In the genomic region with DNA sequence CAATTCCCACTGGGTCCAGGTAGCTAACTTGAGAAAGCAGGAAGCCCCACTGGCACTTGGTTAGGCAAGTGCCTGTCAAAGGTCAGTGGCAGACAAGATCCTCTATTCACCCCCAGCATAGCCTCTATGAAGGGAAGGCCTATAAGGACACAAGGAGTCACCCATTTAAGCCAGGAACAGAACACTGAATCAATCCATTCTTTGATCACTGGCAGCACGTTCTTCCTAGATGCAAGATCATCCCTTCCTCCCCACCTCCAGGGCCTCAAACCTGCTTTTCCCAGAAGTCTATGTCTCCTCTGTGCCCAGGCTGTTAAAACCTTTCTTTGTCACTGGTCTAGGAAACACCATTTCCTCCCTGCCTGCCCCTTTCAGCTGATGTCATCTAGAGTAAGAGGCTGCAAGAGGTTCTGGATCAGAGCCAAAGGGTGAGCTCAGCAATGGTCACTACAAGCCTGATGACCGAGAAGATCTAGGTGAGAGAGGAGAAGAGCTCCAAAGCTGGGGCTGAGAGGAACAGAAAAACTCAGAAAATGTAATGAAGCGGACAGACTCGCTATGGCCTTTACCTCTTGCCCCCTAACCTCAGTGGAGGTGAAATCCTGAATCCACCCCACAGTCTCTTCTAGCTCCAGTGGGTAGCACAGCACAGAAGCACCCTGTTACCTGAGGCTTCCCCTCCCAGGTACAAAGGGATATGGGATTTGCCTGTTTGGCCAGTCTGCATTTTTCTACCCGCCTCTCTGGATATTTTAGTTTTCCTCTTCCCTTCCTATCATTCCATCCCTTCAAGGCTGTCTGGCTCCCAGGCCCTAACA, we compare ENCODE assay signal across 1 cellular context.
TF ChIP-seq lines count a peak whose summit lies in the region.

No MANE protein-coding gene starts in this region.

TF ChIP-seq in K562, 482 proteins besides CTCF, POLR2A, EP300 and RAD21 (continued from another document and continues in another):
- TF ChIP-seq, protein P1, sequence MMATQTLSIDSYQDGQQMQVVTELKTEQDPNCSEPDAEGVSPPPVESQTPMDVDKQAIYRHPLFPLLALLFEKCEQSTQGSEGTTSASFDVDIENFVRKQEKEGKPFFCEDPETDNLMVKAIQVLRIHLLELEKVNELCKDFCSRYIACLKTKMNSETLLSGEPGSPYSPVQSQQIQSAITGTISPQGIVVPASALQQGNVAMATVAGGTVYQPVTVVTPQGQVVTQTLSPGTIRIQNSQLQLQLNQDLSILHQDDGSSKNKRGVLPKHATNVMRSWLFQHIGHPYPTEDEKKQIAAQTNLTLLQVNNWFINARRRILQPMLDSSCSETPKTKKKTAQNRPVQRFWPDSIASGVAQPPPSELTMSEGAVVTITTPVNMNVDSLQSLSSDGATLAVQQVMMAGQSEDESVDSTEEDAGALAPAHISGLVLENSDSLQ (IDR thresholded peaks at IDR 0.05): no peak; the same call in 1 of the 2 replicates
- TF ChIP-seq RFX5 (IDR thresholded peaks at IDR 0.05; ENCODE audit: low read depth, low read length) (no peak), KAT2B (IDR thresholded peaks at IDR 0.05; ENCODE audit: low read depth, low read length) (no peak), ILF3 (IDR thresholded peaks at IDR 0.05; ENCODE audit: borderline replicate concordance) (no peak), ZNF707 (CRISPR knock-in tag; conservative IDR thresholded peaks at IDR 0.05) (peak; percentile 1; the same call in 1 of the 2 replicates), MCM3 (IDR thresholded peaks at IDR 0.05) (no peak), ZNF282 (CRISPR knock-in tag; IDR thresholded peaks at IDR 0.05) (no peak), HNRNPK (IDR thresholded peaks at IDR 0.05; ENCODE audit: low read depth, low read length, poor library complexity, severe bottlenecking) (no peak), CEBPB (tag; IDR thresholded peaks at IDR 0.05) (peak; percentile 93), ZNF507 (tag; conservative IDR thresholded peaks at IDR 0.05) (no peak), SP2 (IDR thresholded peaks at IDR 0.05; ENCODE audit: extremely low read depth, low read depth, low read length, poor library complexity, severe bottlenecking) (no peak), GTF2F1 (IDR thresholded peaks at IDR 0.05; ENCODE audit: low read depth, low read length) (no peak), SRSF9 (IDR thresholded peaks at IDR 0.05; ENCODE audit: borderline replicate concordance, low read depth, low read length) (no peak), ZNF197 (CRISPR knock-in tag; IDR thresholded peaks at IDR 0.05; ENCODE audit: low read depth) (peak; percentile 85; the same call in 1 of the 2 replicates), BRD4 (IDR thresholded peaks at IDR 0.05) (peak; percentile 96), SRSF7 (optimal IDR thresholded peaks at IDR 0.05; ENCODE audit: low read depth, low read length) (no peak), ZNF79 (CRISPR knock-in tag; IDR thresholded peaks at IDR 0.05; ENCODE audit: low read depth) (peak; percentile 70; the same call in 1 of the 2 replicates), CHD2 (IDR thresholded peaks at IDR 0.05; ENCODE audit: low read depth, low read length) (no peak), RUNX1 (IDR thresholded peaks at IDR 0.05; ENCODE audit: low read depth) (no peak), CBFA2T3 (IDR thresholded peaks at IDR 0.05) (no peak), TAF7 (tag; IDR thresholded peaks at IDR 0.05) (peak; percentile 71), ZNF239 (CRISPR knock-in tag; IDR thresholded peaks at IDR 0.05) (peak; percentile 69; the same call in 1 of the 2 replicates), CREBBP (IDR thresholded peaks at IDR 0.05; ENCODE audit: low read depth, low read length) (no peak), GTF2E2 (tag; IDR thresholded peaks at IDR 0.05) (peak; percentile 96), HNRNPLL (IDR thresholded peaks at IDR 0.05; ENCODE audit: low read depth, low read length, poor library complexity, severe bottlenecking) (no peak), ARID2 (IDR thresholded peaks at IDR 0.05) (no peak), SMC3 (conservative IDR thresholded peaks at IDR 0.05; ENCODE audit: insufficient read depth, low read depth, low read length) (no peak), ZNF134 (CRISPR knock-in tag; conservative IDR thresholded peaks at IDR 0.05) (no peak; the same call in 1 of the 2 replicates), BRD9 (IDR thresholded peaks at IDR 0.05; ENCODE audit: low read depth, partially characterized antibody) (peak; percentile 99)
- TF ChIP-seq, protein P2, sequence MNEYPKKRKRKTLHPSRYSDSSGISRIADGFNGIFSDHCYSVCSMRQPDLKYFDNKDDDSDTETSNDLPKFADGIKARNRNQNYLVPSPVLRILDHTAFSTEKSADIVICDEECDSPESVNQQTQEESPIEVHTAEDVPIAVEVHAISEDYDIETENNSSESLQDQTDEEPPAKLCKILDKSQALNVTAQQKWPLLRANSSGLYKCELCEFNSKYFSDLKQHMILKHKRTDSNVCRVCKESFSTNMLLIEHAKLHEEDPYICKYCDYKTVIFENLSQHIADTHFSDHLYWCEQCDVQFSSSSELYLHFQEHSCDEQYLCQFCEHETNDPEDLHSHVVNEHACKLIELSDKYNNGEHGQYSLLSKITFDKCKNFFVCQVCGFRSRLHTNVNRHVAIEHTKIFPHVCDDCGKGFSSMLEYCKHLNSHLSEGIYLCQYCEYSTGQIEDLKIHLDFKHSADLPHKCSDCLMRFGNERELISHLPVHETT (CRISPR knock-in tag; conservative IDR thresholded peaks at IDR 0.05 in 1 of 2, IDR thresholded peaks at IDR 0.05 in 1 of 2): peak in 1 of 2 experiments; percentile 86; a peak in 2 of 4 replicates
- TF ChIP-seq, protein P3, sequence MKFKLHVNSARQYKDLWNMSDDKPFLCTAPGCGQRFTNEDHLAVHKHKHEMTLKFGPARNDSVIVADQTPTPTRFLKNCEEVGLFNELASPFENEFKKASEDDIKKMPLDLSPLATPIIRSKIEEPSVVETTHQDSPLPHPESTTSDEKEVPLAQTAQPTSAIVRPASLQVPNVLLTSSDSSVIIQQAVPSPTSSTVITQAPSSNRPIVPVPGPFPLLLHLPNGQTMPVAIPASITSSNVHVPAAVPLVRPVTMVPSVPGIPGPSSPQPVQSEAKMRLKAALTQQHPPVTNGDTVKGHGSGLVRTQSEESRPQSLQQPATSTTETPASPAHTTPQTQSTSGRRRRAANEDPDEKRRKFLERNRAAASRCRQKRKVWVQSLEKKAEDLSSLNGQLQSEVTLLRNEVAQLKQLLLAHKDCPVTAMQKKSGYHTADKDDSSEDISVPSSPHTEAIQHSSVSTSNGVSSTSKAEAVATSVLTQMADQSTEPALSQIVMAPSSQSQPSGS (CRISPR knock-in tag; IDR thresholded peaks at IDR 0.05): no peak
- TF ChIP-seq, protein P4, sequence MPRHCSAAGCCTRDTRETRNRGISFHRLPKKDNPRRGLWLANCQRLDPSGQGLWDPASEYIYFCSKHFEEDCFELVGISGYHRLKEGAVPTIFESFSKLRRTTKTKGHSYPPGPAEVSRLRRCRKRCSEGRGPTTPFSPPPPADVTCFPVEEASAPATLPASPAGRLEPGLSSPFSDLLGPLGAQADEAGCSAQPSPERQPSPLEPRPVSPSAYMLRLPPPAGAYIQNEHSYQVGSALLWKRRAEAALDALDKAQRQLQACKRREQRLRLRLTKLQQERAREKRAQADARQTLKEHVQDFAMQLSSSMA (CRISPR knock-in tag; IDR thresholded peaks at IDR 0.05): peak; percentile 46; the same call in 1 of the 2 replicates
- TF ChIP-seq, protein P5, sequence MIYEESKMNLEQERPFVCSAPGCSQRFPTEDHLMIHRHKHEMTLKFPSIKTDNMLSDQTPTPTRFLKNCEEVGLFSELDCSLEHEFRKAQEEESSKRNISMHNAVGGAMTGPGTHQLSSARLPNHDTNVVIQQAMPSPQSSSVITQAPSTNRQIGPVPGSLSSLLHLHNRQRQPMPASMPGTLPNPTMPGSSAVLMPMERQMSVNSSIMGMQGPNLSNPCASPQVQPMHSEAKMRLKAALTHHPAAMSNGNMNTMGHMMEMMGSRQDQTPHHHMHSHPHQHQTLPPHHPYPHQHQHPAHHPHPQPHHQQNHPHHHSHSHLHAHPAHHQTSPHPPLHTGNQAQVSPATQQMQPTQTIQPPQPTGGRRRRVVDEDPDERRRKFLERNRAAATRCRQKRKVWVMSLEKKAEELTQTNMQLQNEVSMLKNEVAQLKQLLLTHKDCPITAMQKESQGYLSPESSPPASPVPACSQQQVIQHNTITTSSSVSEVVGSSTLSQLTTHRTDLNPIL (CRISPR knock-in tag; IDR thresholded peaks at IDR 0.05): peak; percentile 88
- TF ChIP-seq, protein P6, sequence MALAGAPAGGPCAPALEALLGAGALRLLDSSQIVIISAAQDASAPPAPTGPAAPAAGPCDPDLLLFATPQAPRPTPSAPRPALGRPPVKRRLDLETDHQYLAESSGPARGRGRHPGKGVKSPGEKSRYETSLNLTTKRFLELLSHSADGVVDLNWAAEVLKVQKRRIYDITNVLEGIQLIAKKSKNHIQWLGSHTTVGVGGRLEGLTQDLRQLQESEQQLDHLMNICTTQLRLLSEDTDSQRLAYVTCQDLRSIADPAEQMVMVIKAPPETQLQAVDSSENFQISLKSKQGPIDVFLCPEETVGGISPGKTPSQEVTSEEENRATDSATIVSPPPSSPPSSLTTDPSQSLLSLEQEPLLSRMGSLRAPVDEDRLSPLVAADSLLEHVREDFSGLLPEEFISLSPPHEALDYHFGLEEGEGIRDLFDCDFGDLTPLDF (CRISPR knock-in tag; IDR thresholded peaks at IDR 0.05): no peak; the same call in 1 of the 2 replicates
- TF ChIP-seq, protein P7, sequence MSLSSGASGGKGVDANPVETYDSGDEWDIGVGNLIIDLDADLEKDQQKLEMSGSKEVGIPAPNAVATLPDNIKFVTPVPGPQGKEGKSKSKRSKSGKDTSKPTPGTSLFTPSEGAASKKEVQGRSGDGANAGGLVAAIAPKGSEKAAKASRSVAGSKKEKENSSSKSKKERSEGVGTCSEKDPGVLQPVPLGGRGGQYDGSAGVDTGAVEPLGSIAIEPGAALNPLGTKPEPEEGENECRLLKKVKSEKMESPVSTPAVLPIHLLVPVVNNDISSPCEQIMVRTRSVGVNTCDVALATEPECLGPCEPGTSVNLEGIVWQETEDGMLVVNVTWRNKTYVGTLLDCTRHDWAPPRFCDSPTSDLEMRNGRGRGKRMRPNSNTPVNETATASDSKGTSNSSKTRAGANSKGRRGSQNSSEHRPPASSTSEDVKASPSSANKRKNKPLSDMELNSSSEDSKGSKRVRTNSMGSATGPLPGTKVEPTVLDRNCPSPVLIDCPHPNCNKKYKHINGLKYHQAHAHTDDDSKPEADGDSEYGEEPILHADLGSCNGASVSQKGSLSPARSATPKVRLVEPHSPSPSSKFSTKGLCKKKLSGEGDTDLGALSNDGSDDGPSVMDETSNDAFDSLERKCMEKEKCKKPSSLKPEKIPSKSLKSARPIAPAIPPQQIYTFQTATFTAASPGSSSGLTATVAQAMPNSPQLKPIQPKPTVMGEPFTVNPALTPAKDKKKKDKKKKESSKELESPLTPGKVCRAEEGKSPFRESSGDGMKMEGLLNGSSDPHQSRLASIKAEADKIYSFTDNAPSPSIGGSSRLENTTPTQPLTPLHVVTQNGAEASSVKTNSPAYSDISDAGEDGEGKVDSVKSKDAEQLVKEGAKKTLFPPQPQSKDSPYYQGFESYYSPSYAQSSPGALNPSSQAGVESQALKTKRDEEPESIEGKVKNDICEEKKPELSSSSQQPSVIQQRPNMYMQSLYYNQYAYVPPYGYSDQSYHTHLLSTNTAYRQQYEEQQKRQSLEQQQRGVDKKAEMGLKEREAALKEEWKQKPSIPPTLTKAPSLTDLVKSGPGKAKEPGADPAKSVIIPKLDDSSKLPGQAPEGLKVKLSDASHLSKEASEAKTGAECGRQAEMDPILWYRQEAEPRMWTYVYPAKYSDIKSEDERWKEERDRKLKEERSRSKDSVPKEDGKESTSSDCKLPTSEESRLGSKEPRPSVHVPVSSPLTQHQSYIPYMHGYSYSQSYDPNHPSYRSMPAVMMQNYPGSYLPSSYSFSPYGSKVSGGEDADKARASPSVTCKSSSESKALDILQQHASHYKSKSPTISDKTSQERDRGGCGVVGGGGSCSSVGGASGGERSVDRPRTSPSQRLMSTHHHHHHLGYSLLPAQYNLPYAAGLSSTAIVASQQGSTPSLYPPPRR (CRISPR knock-in tag; IDR thresholded peaks at IDR 0.05; ENCODE audit: borderline replicate concordance): no peak
- TF ChIP-seq, protein P8, sequence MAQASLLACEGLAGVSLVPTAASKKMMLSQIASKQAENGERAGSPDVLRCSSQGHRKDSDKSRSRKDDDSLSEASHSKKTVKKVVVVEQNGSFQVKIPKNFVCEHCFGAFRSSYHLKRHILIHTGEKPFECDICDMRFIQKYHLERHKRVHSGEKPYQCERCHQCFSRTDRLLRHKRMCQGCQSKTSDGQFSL (CRISPR knock-in tag; IDR thresholded peaks at IDR 0.05): no peak
- TF ChIP-seq, protein P8 (tag; IDR thresholded peaks at IDR 0.05): peak in 1 of 2 experiments; percentile 87; a peak in 2 of 4 replicates
- TF ChIP-seq, protein P9, sequence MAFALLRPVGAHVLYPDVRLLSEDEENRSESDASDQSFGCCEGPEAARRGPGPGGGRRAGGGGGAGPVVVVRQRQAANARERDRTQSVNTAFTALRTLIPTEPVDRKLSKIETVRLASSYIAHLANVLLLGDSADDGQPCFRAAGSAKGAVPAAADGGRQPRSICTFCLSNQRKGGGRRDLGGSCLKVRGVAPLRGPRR (CRISPR knock-in tag; IDR thresholded peaks at IDR 0.05): peak; percentile 88
- TF ChIP-seq, protein P10, sequence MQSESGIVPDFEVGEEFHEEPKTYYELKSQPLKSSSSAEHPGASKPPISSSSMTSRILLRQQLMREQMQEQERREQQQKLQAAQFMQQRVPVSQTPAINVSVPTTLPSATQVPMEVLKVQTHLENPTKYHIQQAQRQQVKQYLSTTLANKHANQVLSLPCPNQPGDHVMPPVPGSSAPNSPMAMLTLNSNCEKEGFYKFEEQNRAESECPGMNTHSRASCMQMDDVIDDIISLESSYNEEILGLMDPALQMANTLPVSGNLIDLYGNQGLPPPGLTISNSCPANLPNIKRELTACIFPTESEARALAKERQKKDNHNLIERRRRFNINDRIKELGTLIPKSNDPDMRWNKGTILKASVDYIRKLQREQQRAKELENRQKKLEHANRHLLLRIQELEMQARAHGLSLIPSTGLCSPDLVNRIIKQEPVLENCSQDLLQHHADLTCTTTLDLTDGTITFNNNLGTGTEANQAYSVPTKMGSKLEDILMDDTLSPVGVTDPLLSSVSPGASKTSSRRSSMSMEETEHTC (IDR thresholded peaks at IDR 0.05): no peak
- TF ChIP-seq, protein P11, sequence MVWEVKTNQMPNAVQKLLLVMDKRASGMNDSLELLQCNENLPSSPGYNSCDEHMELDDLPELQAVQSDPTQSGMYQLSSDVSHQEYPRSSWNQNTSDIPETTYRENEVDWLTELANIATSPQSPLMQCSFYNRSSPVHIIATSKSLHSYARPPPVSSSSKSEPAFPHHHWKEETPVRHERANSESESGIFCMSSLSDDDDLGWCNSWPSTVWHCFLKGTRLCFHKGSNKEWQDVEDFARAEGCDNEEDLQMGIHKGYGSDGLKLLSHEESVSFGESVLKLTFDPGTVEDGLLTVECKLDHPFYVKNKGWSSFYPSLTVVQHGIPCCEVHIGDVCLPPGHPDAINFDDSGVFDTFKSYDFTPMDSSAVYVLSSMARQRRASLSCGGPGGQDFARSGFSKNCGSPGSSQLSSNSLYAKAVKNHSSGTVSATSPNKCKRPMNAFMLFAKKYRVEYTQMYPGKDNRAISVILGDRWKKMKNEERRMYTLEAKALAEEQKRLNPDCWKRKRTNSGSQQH (CRISPR knock-in tag; IDR thresholded peaks at IDR 0.05): peak; percentile 92
- TF ChIP-seq, protein P12, sequence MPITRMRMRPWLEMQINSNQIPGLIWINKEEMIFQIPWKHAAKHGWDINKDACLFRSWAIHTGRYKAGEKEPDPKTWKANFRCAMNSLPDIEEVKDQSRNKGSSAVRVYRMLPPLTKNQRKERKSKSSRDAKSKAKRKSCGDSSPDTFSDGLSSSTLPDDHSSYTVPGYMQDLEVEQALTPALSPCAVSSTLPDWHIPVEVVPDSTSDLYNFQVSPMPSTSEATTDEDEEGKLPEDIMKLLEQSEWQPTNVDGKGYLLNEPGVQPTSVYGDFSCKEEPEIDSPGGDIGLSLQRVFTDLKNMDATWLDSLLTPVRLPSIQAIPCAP (CRISPR knock-in tag; IDR thresholded peaks at IDR 0.05; ENCODE audit: borderline replicate concordance): no peak
